ENCODE assay signal across 1 cellular context in genomic region chr20:6612615-6612917, GRCh38.
TF ChIP-seq lines count a peak whose summit lies in the region.

No MANE protein-coding gene starts in this region.

TF ChIP-seq in HepG2, 621 proteins besides CTCF, POLR2A, EP300 and RAD21 (continued from another document):
- TF ChIP-seq TFDP1 (CRISPR knock-in tag; IDR thresholded peaks at IDR 0.05; ENCODE audit: borderline replicate concordance) (no peak), RFX5 (IDR thresholded peaks at IDR 0.05; ENCODE audit: low read depth, low read length) (no peak), SALL2 (CRISPR knock-in tag; IDR thresholded peaks at IDR 0.05) (no peak), FOXC1 (CRISPR knock-in tag; IDR thresholded peaks at IDR 0.05; ENCODE audit: borderline replicate concordance) (no peak), HDAC1 (CRISPR knock-in tag; IDR thresholded peaks at IDR 0.05) (0 out of 2 replicates have a peak, but pooled peaks have one; percentile 0), ZNF276 (CRISPR knock-in tag; IDR thresholded peaks at IDR 0.05; ENCODE audit: low read depth) (no peak), POGZ (CRISPR knock-in tag; IDR thresholded peaks at IDR 0.05) (no peak), ZNF432 (CRISPR knock-in tag; IDR thresholded peaks at IDR 0.05; ENCODE audit: borderline replicate concordance) (no peak), ARID2 (CRISPR knock-in tag; IDR thresholded peaks at IDR 0.05; ENCODE audit: borderline replicate concordance) (no peak), ZNF512B (CRISPR knock-in tag; IDR thresholded peaks at IDR 0.05; ENCODE audit: borderline replicate concordance) (no peak), HOXA7 (CRISPR knock-in tag; IDR thresholded peaks at IDR 0.05) (no peak), MEF2D (CRISPR knock-in tag; IDR thresholded peaks at IDR 0.05) (no peak), AHDC1 (CRISPR knock-in tag; IDR thresholded peaks at IDR 0.05; ENCODE audit: borderline replicate concordance) (0 out of 2 replicates have a peak, but pooled peaks have one; percentile 6), PAXIP1 (CRISPR knock-in tag; conservative IDR thresholded peaks at IDR 0.05) (0 out of 2 replicates have a peak, but pooled peaks have one; percentile 1), SNRNP70 (IDR thresholded peaks at IDR 0.05; ENCODE audit: low read depth, low read length) (no peak), ZNF44 (CRISPR knock-in tag; IDR thresholded peaks at IDR 0.05) (no peak), DR1 (CRISPR knock-in tag; IDR thresholded peaks at IDR 0.05) (no peak), THAP11 (CRISPR knock-in tag; IDR thresholded peaks at IDR 0.05) (peak; percentile 5; the same call in 1 of the 2 replicates), EEA1 (CRISPR knock-in tag; IDR thresholded peaks at IDR 0.05; ENCODE audit: borderline replicate concordance) (no peak), ZFYVE20 (CRISPR knock-in tag; IDR thresholded peaks at IDR 0.05; ENCODE audit: borderline replicate concordance, low read depth) (no peak), SP5 (CRISPR knock-in tag; IDR thresholded peaks at IDR 0.05; ENCODE audit: borderline replicate concordance, low read depth) (no peak), ZNF33A (CRISPR knock-in tag; IDR thresholded peaks at IDR 0.05; ENCODE audit: borderline replicate concordance) (peak; percentile 70; the same call in 1 of the 2 replicates), POLR2AphosphoS2 (IDR thresholded peaks at IDR 0.05; ENCODE audit: low read depth, low read length) (no peak), FOXK1 (CRISPR knock-in tag; IDR thresholded peaks at IDR 0.05; ENCODE audit: borderline replicate concordance, low read depth) (no peak), DRAP1 (CRISPR knock-in tag; IDR thresholded peaks at IDR 0.05) (no peak), ZNF782 (CRISPR knock-in tag; IDR thresholded peaks at IDR 0.05; ENCODE audit: borderline replicate concordance) (no peak), ZNF850 (CRISPR knock-in tag; conservative IDR thresholded peaks at IDR 0.05) (no peak), E2F1 (CRISPR knock-in tag; IDR thresholded peaks at IDR 0.05) (no peak), PRDM4 (CRISPR knock-in tag; IDR thresholded peaks at IDR 0.05; ENCODE audit: borderline replicate concordance) (no peak), ZNF569 (CRISPR knock-in tag; IDR thresholded peaks at IDR 0.05; ENCODE audit: borderline replicate concordance) (no peak), ZNF720 (CRISPR knock-in tag; IDR thresholded peaks at IDR 0.05) (no peak)
